In the genomic region with DNA sequence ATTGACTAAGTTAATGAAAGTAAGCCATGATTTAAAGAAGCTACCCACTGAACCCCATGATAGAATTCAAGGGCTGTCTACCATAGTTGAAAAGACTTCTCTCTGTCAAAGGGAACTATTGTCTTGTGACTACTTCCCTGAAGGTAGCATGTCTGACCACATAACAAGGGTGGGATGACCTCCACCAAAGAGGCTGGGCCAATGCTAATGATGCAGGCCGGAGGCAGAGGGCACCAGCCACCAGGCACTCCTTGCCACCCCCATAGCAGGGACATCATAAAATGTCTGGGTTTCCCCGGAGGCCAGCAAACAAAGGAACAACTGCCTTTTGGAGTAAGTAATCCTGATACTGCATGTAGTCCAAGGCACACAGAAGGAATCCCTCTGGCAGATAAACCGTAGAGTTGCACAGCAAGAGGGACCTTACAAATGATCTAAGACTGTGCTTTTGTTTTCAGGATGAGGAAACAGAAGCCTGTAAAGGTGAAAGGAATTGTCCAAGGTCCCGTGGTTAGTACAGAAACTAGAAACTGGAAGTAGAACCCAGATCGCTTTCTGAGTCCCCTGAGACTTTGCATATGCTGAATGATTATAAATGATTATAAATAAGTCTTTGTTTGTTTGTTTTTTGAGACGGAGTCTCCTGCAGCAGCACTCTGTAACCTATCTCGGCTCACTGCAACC, we compare ENCODE assay signal across 12 cellular contexts. TPM values are rescaled to one million over a fixed set of nuclear protein-coding genes. Genes with fewer than 3 reads are reported as not detected.
DNase-seq lines count a peak whose midpoint lies in the region; ATAC-seq and TF ChIP-seq lines count a peak whose summit lies in the region.
"Had no signal": no experiment of that assay in that cellular context is flagged by ENCODE, and none has a peak within 500 bp of the region (broad histone marks: within the 10 kb centered on the region; RNA-seq: fewer than 3 reads in every experiment).

No MANE protein-coding gene starts in this region.

- no TSS peak for BruUV-seq in OCI-LY7 (replicated peaks; lab: Mats Ljungman, UMichigan)

- no peak overlapping the region for H3K4me3 ChIP-seq in OCI-LY7 (ENCODE audit: low read depth, low read length, poor library complexity, severe bottlenecking)
- H3K4me3 ChIP-seq: SJCRH30 had no signal

- CTCF ChIA-PET in OCI-LY7 (lab: Charles Lee; ENCODE audit: unreplicated experiment), result interaction anchor here (1.0 kb wide), 1 partner anchor 54 kb away, joined by 3 read pairs; no protein-coding TSS in a partner anchor

- no peaks in the 10 kb centered on the region for H4K20me1 ChIP-seq in OCI-LY7 (ENCODE audit: insufficient read depth, low read length)

- no peak overlapping the region for H3K27ac ChIP-seq in OCI-LY7 (ENCODE audit: low read depth, low read length, poor library complexity, severe bottlenecking)
- H3K27ac ChIP-seq: SJCRH30 had no signal

- H3K4me1 ChIP-seq in OCI-LY7 (ENCODE audit: insufficient read depth, low read length, poor library complexity, severe bottlenecking), result peaks cover 23% of the 10 kb centered on the region

- TF ChIP-seq CTCF in OCI-LY7 (conservative IDR thresholded peaks at IDR 0.05; ENCODE audit: low read length), result no peak

- H3K9me3 ChIP-seq in OCI-LY7 (ENCODE audit: low read length), result no peaks in the 10 kb centered on the region

- intact Hi-C loops in OCI-LY7 (cut with micrococcal nuclease; ENCODE audit: unreplicated experiment), result no loop called here

- peak overlapping the region; percentile 90 for H2AFZ ChIP-seq in OCI-LY7 (ENCODE audit: low read length)

- H3K9me2 ChIP-seq in OCI-LY7 (ENCODE audit: insufficient read depth, low read length), result no peaks in the 10 kb centered on the region

- no peaks in the 10 kb centered on the region for H3K36me3 ChIP-seq in OCI-LY7 (ENCODE audit: insufficient read depth, low read length)
- H3K36me3 ChIP-seq: SJCRH30 had no signal

- H3K79me2 ChIP-seq in OCI-LY7 (ENCODE audit: insufficient read depth, low read depth, low read length), result no peaks in the 10 kb centered on the region

- DNase-seq in OCI-LY7 (ENCODE audit: low spot score), result peak; percentile 51
- DNase-seq in stimulated activated CD4-positive, alpha-beta T cell treated with anti-CD3 and anti-CD28 coated beads, Interleukin-2, amount 100 ng/mL, for 24 hours, result no peak
- DNase-seq in activated T-cell treated with anti-CD3 and anti-CD28 coated beads, Interleukin-2, amount 50 U/mL, for 1 hour, result no peak
- no peak for DNase-seq in D341Med (ENCODE audit: low spot score)
- DNase-seq in stimulated activated CD4-positive, alpha-beta T cell treated with anti-CD3 and anti-CD28 coated beads, Interleukin-1b, Interleukin-23, amount 100 ng/mL, for 48 hours, result no peak
- DNase-seq: activated CD4-positive, alpha-beta T cell treated with anti-CD3 and anti-CD28 coated beads for 48 hours; endodermal cell; mammary epithelial cell; SJCRH30 had no signal

- POLR2A ChIA-PET in OCI-LY7 (lab: Charles Lee), result interaction anchor here (0.7 to 2.9 kb wide), 6 partner anchors 9 to 66 kb away, joined by 3 to 10 read pairs (median 4); no protein-coding TSS in a partner anchor

- peak overlapping the region; percentile 58 for H3K4me2 ChIP-seq in OCI-LY7 (ENCODE audit: low read length)

- ATAC-seq in GM18519 (IDR thresholded peaks at IDR 0.05; ENCODE audit: low FRiP score, unreplicated experiment) (peak; percentile 90), GM21576 (IDR thresholded peaks at IDR 0.05; ENCODE audit: unreplicated experiment) (peak; percentile 82), HG03139 (IDR thresholded peaks at IDR 0.05; ENCODE audit: unreplicated experiment) (peak; percentile 74)

RNA-seq across cellular contexts. Expression of a gene that starts 33.5 kb away (rescaled TPM):
- total RNA-seq in OCI-LY7 (2014; rRNA removed; shearing (Covaris generic)), result 17.8 and 20.5 TPM in 2 replicates
- total RNA-seq in OCI-LY7 (2022), result 33.3 and 33.4 TPM in 2 replicates
